In genomic region chr2:71577209-71577608, GRCh38 we compare ENCODE assay signal across 1 cellular context.
TF ChIP-seq lines count a peak whose summit lies in the region.

No MANE protein-coding gene starts in this region.

TF ChIP-seq in HepG2, 621 proteins besides CTCF, POLR2A, EP300 and RAD21 (continued from another document and continues in another):
- TF ChIP-seq, protein P1, sequence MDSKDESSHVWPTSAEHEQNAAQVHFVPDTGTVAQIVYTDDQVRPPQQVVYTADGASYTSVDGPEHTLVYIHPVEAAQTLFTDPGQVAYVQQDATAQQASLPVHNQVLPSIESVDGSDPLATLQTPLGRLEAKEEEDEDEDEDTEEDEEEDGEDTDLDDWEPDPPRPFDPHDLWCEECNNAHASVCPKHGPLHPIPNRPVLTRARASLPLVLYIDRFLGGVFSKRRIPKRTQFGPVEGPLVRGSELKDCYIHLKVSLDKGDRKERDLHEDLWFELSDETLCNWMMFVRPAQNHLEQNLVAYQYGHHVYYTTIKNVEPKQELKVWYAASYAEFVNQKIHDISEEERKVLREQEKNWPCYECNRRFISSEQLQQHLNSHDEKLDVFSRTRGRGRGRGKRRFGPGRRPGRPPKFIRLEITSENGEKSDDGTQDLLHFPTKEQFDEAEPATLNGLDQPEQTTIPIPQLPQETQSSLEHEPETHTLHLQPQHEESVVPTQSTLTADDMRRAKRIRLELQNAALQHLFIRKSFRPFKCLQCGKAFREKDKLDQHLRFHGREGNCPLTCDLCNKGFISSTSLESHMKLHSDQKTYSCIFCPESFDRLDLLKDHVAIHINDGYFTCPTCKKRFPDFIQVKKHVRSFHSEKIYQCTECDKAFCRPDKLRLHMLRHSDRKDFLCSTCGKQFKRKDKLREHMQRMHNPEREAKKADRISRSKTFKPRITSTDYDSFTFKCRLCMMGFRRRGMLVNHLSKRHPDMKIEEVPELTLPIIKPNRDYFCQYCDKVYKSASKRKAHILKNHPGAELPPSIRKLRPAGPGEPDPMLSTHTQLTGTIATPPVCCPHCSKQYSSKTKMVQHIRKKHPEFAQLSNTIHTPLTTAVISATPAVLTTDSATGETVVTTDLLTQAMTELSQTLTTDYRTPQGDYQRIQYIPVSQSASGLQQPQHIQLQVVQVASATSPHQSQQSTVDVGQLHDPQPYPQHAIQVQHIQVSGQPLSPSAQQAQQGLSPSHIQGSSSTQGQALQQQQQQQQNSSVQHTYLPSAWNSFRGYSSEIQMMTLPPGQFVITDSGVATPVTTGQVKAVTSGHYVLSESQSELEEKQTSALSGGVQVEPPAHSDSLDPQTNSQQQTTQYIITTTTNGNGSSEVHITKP (CRISPR knock-in tag; IDR thresholded peaks at IDR 0.05; ENCODE audit: low read depth): no peak
- TF ChIP-seq, protein P2, sequence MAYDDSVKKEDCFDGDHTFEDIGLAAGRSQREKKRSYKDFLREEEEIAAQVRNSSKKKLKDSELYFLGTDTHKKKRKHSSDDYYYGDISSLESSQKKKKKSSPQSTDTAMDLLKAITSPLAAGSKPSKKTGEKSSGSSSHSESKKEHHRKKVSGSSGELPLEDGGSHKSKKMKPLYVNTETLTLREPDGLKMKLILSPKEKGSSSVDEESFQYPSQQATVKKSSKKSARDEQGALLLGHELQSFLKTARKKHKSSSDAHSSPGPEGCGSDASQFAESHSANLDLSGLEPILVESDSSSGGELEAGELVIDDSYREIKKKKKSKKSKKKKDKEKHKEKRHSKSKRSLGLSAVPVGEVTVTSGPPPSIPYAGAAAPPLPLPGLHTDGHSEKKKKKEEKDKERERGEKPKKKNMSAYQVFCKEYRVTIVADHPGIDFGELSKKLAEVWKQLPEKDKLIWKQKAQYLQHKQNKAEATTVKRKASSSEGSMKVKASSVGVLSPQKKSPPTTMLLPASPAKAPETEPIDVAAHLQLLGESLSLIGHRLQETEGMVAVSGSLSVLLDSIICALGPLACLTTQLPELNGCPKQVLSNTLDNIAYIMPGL (CRISPR knock-in tag; IDR thresholded peaks at IDR 0.05; ENCODE audit: borderline replicate concordance in 1 of 2, low read depth in 1 of 2): no peak
- TF ChIP-seq, protein P3, sequence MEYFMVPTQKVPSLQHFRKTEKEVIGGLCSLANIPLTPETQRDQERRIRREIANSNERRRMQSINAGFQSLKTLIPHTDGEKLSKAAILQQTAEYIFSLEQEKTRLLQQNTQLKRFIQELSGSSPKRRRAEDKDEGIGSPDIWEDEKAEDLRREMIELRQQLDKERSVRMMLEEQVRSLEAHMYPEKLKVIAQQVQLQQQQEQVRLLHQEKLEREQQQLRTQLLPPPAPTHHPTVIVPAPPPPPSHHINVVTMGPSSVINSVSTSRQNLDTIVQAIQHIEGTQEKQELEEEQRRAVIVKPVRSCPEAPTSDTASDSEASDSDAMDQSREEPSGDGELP (IDR thresholded peaks at IDR 0.05; ENCODE audit: borderline replicate concordance, low read depth): no peak
- no peak for TF ChIP-seq SRSF4 (IDR thresholded peaks at IDR 0.05; ENCODE audit: low read depth, low read length, poor library complexity, severe bottlenecking)
- TF ChIP-seq ZNF253 (CRISPR knock-in tag; IDR thresholded peaks at IDR 0.05; ENCODE audit: borderline replicate concordance): no peak
- no peak for TF ChIP-seq ZNF772 (CRISPR knock-in tag; IDR thresholded peaks at IDR 0.05)
- TF ChIP-seq, protein P4, sequence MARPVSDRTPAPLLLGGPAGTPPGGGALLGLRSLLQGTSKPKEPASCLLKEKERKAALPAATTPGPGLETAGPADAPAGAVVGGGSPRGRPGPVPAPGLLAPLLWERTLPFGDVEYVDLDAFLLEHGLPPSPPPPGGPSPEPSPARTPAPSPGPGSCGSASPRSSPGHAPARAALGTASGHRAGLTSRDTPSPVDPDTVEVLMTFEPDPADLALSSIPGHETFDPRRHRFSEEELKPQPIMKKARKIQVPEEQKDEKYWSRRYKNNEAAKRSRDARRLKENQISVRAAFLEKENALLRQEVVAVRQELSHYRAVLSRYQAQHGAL (CRISPR knock-in tag; IDR thresholded peaks at IDR 0.05; ENCODE audit: not compliant biosample characterization): no peak
- TF ChIP-seq ZSCAN30 (CRISPR knock-in tag; IDR thresholded peaks at IDR 0.05): no peak
- TF ChIP-seq ZNF484 (CRISPR knock-in tag; IDR thresholded peaks at IDR 0.05; ENCODE audit: borderline replicate concordance, low read depth): no peak
- TF ChIP-seq SP1 (IDR thresholded peaks at IDR 0.05): peak; percentile 76; the same call in 1 of the 2 replicates
- TF ChIP-seq SP1 (CRISPR knock-in tag; IDR thresholded peaks at IDR 0.05): no peak
- no peak for TF ChIP-seq RBM39 (IDR thresholded peaks at IDR 0.05; ENCODE audit: low read depth, low read length, poor library complexity, severe bottlenecking)
- peak; percentile 29; the same call in 1 of the 2 replicates for TF ChIP-seq CREB1 (IDR thresholded peaks at IDR 0.05)
- TF ChIP-seq CREB1 (CRISPR knock-in tag; IDR thresholded peaks at IDR 0.05): no peak
- TF ChIP-seq, protein P5, sequence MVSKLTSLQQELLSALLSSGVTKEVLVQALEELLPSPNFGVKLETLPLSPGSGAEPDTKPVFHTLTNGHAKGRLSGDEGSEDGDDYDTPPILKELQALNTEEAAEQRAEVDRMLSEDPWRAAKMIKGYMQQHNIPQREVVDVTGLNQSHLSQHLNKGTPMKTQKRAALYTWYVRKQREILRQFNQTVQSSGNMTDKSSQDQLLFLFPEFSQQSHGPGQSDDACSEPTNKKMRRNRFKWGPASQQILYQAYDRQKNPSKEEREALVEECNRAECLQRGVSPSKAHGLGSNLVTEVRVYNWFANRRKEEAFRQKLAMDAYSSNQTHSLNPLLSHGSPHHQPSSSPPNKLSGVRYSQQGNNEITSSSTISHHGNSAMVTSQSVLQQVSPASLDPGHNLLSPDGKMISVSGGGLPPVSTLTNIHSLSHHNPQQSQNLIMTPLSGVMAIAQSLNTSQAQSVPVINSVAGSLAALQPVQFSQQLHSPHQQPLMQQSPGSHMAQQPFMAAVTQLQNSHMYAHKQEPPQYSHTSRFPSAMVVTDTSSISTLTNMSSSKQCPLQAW (CRISPR knock-in tag; IDR thresholded peaks at IDR 0.05): no peak
- no peak for TF ChIP-seq ZBTB8A (CRISPR knock-in tag; IDR thresholded peaks at IDR 0.05; ENCODE audit: borderline replicate concordance, low read depth)
- no peak for TF ChIP-seq ZNF883 (CRISPR knock-in tag; IDR thresholded peaks at IDR 0.05; ENCODE audit: not compliant biosample characterization)
- TF ChIP-seq SALL1 (CRISPR knock-in tag; IDR thresholded peaks at IDR 0.05): no peak
- peak; percentile 41; the same call in 1 of the 2 replicates for TF ChIP-seq ATF7 (IDR thresholded peaks at IDR 0.05)
- TF ChIP-seq ATF7 (CRISPR knock-in tag; IDR thresholded peaks at IDR 0.05): no peak
- no peak for TF ChIP-seq ZNF567 (CRISPR knock-in tag; IDR thresholded peaks at IDR 0.05; ENCODE audit: borderline replicate concordance)
- TF ChIP-seq YEATS2 (CRISPR knock-in tag; IDR thresholded peaks at IDR 0.05; ENCODE audit: borderline replicate concordance): no peak
- TF ChIP-seq KDM2A (CRISPR knock-in tag; IDR thresholded peaks at IDR 0.05; ENCODE audit: borderline replicate concordance, low read depth): no peak
- TF ChIP-seq, protein P6, sequence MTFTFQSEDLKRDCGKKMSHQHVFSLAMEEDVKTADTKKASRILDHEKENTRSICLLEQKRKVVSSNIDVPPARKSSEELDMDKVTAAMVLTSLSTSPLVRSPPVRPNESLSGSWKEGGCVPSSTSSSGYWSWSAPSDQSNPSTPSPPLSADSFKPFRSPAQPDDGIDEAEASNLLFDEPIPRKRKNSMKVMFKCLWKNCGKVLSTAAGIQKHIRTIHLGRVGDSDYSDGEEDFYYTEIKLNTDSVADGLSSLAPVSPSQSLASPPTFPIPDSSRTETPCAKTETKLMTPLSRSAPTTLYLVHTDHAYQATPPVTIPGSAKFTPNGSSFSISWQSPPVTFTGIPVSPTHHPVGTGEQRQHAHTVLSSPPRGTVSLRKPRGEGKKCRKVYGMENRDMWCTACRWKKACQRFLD (CRISPR knock-in tag; IDR thresholded peaks at IDR 0.05; ENCODE audit: borderline replicate concordance): no peak
- TF ChIP-seq KIAA2018 (CRISPR knock-in tag; IDR thresholded peaks at IDR 0.05; ENCODE audit: borderline replicate concordance): no peak
- no peak for TF ChIP-seq ZNF225 (CRISPR knock-in tag; IDR thresholded peaks at IDR 0.05)
- TF ChIP-seq RAD51 (IDR thresholded peaks at IDR 0.05; ENCODE audit: borderline replicate concordance): peak; percentile 35
- TF ChIP-seq ZUFSP (CRISPR knock-in tag; IDR thresholded peaks at IDR 0.05; ENCODE audit: borderline replicate concordance): no peak
- no peak for TF ChIP-seq ZFY (CRISPR knock-in tag; IDR thresholded peaks at IDR 0.05)
- TF ChIP-seq, protein P7, sequence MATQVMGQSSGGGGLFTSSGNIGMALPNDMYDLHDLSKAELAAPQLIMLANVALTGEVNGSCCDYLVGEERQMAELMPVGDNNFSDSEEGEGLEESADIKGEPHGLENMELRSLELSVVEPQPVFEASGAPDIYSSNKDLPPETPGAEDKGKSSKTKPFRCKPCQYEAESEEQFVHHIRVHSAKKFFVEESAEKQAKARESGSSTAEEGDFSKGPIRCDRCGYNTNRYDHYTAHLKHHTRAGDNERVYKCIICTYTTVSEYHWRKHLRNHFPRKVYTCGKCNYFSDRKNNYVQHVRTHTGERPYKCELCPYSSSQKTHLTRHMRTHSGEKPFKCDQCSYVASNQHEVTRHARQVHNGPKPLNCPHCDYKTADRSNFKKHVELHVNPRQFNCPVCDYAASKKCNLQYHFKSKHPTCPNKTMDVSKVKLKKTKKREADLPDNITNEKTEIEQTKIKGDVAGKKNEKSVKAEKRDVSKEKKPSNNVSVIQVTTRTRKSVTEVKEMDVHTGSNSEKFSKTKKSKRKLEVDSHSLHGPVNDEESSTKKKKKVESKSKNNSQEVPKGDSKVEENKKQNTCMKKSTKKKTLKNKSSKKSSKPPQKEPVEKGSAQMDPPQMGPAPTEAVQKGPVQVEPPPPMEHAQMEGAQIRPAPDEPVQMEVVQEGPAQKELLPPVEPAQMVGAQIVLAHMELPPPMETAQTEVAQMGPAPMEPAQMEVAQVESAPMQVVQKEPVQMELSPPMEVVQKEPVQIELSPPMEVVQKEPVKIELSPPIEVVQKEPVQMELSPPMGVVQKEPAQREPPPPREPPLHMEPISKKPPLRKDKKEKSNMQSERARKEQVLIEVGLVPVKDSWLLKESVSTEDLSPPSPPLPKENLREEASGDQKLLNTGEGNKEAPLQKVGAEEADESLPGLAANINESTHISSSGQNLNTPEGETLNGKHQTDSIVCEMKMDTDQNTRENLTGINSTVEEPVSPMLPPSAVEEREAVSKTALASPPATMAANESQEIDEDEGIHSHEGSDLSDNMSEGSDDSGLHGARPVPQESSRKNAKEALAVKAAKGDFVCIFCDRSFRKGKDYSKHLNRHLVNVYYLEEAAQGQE (IDR thresholded peaks at IDR 0.05; ENCODE audit: borderline replicate concordance in 1 of 2, low read depth in 1 of 2, low read length in 2 of 2): no peak
